Comparison of ENCODE assay signal across 8 cellular contexts in the genomic region with DNA sequence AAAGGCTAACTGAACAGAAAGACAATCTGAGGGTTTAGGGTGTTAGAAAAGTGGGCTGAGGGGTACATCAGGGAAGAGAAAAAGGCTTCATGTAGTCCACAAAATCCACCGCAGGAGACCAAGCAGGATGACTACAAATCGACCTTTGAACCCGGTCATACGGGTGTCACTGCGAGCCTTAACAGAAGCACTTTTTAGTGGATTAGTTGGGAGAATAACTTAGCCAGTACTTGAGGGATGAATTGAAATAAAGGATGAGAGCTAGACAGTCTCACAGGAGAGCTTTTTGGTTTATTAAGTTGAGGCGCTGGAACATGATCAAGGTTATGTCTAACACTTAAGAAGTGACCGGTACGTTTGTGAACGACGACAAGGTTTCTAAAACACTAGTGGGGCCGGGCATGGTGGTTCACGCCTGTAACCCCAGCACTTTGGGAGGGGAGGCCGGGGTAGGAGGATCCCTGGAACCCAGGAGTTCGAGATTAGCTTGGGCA. TPM values are rescaled to one million over a fixed set of nuclear protein-coding genes. Genes with fewer than 3 reads are reported as not detected.
DNase-seq lines count a peak whose midpoint lies in the region; ATAC-seq, FAIRE-seq and TF ChIP-seq lines count a peak whose summit lies in the region.

No MANE protein-coding gene starts in this region.

- H3K9me3 ChIP-seq in RWPE2 (ENCODE audit: severe bottlenecking) (no peaks in the 10 kb centered on the region), fibroblast of lung (ENCODE audit: control insufficient read depth, insufficient read depth, low read depth, low read length) (no peaks in the 10 kb centered on the region)

- H2AFZ ChIP-seq in fibroblast of lung (ENCODE audit: low read length): no peak overlapping the region

- H3K79me2 ChIP-seq in fibroblast of lung (ENCODE audit: control insufficient read depth, insufficient read depth, low read length): peaks cover 38% of the 10 kb centered on the region

- DNase-seq in GM06990 (ENCODE audit: extremely low read depth, insufficient read length) (peak; percentile 9), RWPE2 (ENCODE audit: low spot score) (no peak), fibroblast of lung (ENCODE audit: low read depth in 2 of 2) (no peak), putamen (ENCODE audit: low spot score) (peak; percentile 22), NCI-H226 (no peak), GM12891 (ENCODE audit: insufficient read length, low spot score) (no peak)
- no peak for DNase-seq in activated CD8-positive, alpha-beta memory T cell treated with anti-CD3 and anti-CD28 coated beads, Interleukin-2, amount 50 U/mL, for 4 hours

- H3K9ac ChIP-seq in fibroblast of lung (ENCODE audit: insufficient read depth, low read length): no peak overlapping the region

- no peak for TF ChIP-seq POLR2A in GM12891 (IDR thresholded peaks at IDR 0.05; ENCODE audit: low read depth, low read length)

- H3K36me3 ChIP-seq in GM06990 (ENCODE audit: control insufficient read depth, insufficient read depth, low read length) (no peaks in the 10 kb centered on the region), RWPE2 (ENCODE audit: low read depth) (no peaks in the 10 kb centered on the region), fibroblast of lung (ENCODE audit: control insufficient read depth, insufficient read depth, low read length) (no peaks in the 10 kb centered on the region)

- H3K27me3 ChIP-seq in GM06990 (replicated peaks; ENCODE audit: control insufficient read depth, insufficient read depth, low read length): no peaks in the 10 kb centered on the region
- no peaks in the 10 kb centered on the region for H3K27me3 ChIP-seq in RWPE2 (ENCODE audit: insufficient read depth, poor library complexity, severe bottlenecking)
- H3K27me3 ChIP-seq in fibroblast of lung (ENCODE audit: control insufficient read depth, insufficient read depth, low read length): no peaks in the 10 kb centered on the region

- no peak for TF ChIP-seq CTCF in GM06990 (IDR thresholded peaks at IDR 0.05; ENCODE audit: insufficient read depth, low read length, poor library complexity, severe bottlenecking)
- TF ChIP-seq CTCF in RWPE2 (IDR thresholded peaks at IDR 0.05; ENCODE audit: poor library complexity, severe bottlenecking): no peak
- no peak for TF ChIP-seq CTCF in fibroblast of lung (conservative IDR thresholded peaks at IDR 0.05 in 1 of 2, IDR thresholded peaks at IDR 0.05 in 1 of 2; ENCODE audit: low read depth in 1 of 2, low read length in 2 of 2)

- no peaks in the 10 kb centered on the region for H4K20me1 ChIP-seq in fibroblast of lung (ENCODE audit: control insufficient read depth, extremely low read depth, insufficient read depth, low read length)

- H3K4me3 ChIP-seq in GM06990 (replicated peaks; ENCODE audit: low read depth, low read length) (peak overlapping the region; percentile 82), RWPE2 (ENCODE audit: severe bottlenecking) (peak overlapping the region; percentile 30), fibroblast of lung (replicated peaks in 1 of 4; ENCODE audit: control extremely low read depth in 1 of 4, insufficient read depth in 1 of 4, low read depth in 3 of 4, low read length in 4 of 4) (peak overlapping the region in 2 of 4 experiments; percentile 60 to 81)

- peak overlapping the region; percentile 41 for H3K4me2 ChIP-seq in fibroblast of lung (ENCODE audit: extremely low read depth, insufficient read depth, low read length)

- ATAC-seq in RWPE2 (ENCODE audit: low read depth): no peak
- ATAC-seq in GM18861 (IDR thresholded peaks at IDR 0.05; ENCODE audit: unreplicated experiment): no peak

- H3K4me1 ChIP-seq in RWPE2 (ENCODE audit: insufficient read depth, poor library complexity, severe bottlenecking): peaks cover 9% of the 10 kb centered on the region
- H3K4me1 ChIP-seq in fibroblast of lung (ENCODE audit: control insufficient read depth, extremely low read depth, insufficient read depth, low read length): peaks cover 3% of the 10 kb centered on the region

- no peak for FAIRE-seq in GM12891 (lab: Jason Lieb, UNC)

- peak overlapping the region; percentile 87 for H3K27ac ChIP-seq in RWPE2 (ENCODE audit: poor library complexity, severe bottlenecking)
- H3K27ac ChIP-seq in fibroblast of lung (ENCODE audit: insufficient read depth, low read length): peak overlapping the region; percentile 82

TF ChIP-seq in GM12891, 5 proteins besides CTCF, POLR2A, EP300 and RAD21:
- TF ChIP-seq TAF1 (IDR thresholded peaks at IDR 0.05; ENCODE audit: low read depth, low read length) (no peak), PAX5 (IDR thresholded peaks at IDR 0.05; ENCODE audit: insufficient read depth, low read length, severe bottlenecking) (no peak), SPI1 (IDR thresholded peaks at IDR 0.05; ENCODE audit: low read depth, low read length) (no peak), POU2F2 (IDR thresholded peaks at IDR 0.05; ENCODE audit: low read depth, low read length) (no peak), POLR2AphosphoS5 (IDR thresholded peaks at IDR 0.05; ENCODE audit: low read depth, low read length) (no peak)

RNA-seq across cellular contexts. Expression of gene SOCS5, which starts 1.2 kb away (rescaled TPM):
- 105 and 111 TPM in 2 replicates for total RNA-seq in fibroblast of lung
- polyA plus RNA-seq in fibroblast of lung: 55.0 and 95.2 TPM in 2 replicates
- 37.7 and 63.9 TPM in 2 replicates for polyA plus RNA-seq in fibroblast of lung (2012)
- polyA minus RNA-seq in fibroblast of lung (ENCODE audit: low replicate concordance): 37.6 and 65.7 TPM in 2 replicates
- polyA plus RNA-seq in GM12891 (2012; ENCODE audit: low read depth, missing spikeins): 3.1 TPM

Comparison
In these comparisons a context has a peak if more than half of its experiments do, and no peak if none do; other contexts are left out.
1. DNase-seq: peak in GM06990 (single experiment) and putamen (single experiment); none in RWPE2 (single experiment), fibroblast of lung (0 of 2), NCI-H226 (single experiment), activated CD8-positive, alpha-beta memory T cell treated with anti-CD3 and anti-CD28 coated beads, Interleukin-2, amount 50 U/mL, for 4 hours (single experiment) and GM12891 (single experiment).